ENCODE assay signal across 1 cellular context in the genomic region with DNA sequence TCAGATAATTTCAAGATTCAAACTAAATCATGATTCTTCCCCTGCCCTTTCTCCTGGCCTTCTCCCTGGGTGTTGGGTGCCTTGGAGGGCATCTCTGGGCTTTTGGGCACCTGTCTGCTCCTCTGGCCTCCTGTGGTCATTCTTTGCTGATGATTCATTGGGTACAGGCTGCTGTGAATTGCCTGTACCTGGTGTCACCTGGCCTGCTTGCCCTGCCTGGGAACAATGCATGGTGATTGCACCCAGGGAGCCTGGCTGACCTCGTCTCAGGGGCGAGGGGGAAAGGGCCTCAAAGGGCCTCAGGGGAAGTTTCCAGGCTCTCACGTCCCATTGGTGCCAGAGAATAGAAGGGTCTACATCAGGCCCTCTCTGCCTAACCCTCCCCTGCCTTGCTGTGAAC.
TF ChIP-seq lines count a peak whose summit lies in the region.

No MANE protein-coding gene starts in this region.

TF ChIP-seq in GM23338, 12 proteins besides CTCF, POLR2A, EP300 and RAD21 (continued from another document):
- TF ChIP-seq, protein P1, sequence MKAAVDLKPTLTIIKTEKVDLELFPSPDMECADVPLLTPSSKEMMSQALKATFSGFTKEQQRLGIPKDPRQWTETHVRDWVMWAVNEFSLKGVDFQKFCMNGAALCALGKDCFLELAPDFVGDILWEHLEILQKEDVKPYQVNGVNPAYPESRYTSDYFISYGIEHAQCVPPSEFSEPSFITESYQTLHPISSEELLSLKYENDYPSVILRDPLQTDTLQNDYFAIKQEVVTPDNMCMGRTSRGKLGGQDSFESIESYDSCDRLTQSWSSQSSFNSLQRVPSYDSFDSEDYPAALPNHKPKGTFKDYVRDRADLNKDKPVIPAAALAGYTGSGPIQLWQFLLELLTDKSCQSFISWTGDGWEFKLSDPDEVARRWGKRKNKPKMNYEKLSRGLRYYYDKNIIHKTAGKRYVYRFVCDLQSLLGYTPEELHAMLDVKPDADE (IDR thresholded peaks at IDR 0.05), result no peak
- no peak for TF ChIP-seq POLR2AphosphoS5 (IDR thresholded peaks at IDR 0.05; ENCODE audit: low read depth)
- TF ChIP-seq ZNF331 (CRISPR knock-in tag; IDR thresholded peaks at IDR 0.05; ENCODE audit: low read depth), result no peak
- no peak for TF ChIP-seq STAT1 (IDR thresholded peaks at IDR 0.05; ENCODE audit: unreplicated experiment)
- TF ChIP-seq, protein P2, sequence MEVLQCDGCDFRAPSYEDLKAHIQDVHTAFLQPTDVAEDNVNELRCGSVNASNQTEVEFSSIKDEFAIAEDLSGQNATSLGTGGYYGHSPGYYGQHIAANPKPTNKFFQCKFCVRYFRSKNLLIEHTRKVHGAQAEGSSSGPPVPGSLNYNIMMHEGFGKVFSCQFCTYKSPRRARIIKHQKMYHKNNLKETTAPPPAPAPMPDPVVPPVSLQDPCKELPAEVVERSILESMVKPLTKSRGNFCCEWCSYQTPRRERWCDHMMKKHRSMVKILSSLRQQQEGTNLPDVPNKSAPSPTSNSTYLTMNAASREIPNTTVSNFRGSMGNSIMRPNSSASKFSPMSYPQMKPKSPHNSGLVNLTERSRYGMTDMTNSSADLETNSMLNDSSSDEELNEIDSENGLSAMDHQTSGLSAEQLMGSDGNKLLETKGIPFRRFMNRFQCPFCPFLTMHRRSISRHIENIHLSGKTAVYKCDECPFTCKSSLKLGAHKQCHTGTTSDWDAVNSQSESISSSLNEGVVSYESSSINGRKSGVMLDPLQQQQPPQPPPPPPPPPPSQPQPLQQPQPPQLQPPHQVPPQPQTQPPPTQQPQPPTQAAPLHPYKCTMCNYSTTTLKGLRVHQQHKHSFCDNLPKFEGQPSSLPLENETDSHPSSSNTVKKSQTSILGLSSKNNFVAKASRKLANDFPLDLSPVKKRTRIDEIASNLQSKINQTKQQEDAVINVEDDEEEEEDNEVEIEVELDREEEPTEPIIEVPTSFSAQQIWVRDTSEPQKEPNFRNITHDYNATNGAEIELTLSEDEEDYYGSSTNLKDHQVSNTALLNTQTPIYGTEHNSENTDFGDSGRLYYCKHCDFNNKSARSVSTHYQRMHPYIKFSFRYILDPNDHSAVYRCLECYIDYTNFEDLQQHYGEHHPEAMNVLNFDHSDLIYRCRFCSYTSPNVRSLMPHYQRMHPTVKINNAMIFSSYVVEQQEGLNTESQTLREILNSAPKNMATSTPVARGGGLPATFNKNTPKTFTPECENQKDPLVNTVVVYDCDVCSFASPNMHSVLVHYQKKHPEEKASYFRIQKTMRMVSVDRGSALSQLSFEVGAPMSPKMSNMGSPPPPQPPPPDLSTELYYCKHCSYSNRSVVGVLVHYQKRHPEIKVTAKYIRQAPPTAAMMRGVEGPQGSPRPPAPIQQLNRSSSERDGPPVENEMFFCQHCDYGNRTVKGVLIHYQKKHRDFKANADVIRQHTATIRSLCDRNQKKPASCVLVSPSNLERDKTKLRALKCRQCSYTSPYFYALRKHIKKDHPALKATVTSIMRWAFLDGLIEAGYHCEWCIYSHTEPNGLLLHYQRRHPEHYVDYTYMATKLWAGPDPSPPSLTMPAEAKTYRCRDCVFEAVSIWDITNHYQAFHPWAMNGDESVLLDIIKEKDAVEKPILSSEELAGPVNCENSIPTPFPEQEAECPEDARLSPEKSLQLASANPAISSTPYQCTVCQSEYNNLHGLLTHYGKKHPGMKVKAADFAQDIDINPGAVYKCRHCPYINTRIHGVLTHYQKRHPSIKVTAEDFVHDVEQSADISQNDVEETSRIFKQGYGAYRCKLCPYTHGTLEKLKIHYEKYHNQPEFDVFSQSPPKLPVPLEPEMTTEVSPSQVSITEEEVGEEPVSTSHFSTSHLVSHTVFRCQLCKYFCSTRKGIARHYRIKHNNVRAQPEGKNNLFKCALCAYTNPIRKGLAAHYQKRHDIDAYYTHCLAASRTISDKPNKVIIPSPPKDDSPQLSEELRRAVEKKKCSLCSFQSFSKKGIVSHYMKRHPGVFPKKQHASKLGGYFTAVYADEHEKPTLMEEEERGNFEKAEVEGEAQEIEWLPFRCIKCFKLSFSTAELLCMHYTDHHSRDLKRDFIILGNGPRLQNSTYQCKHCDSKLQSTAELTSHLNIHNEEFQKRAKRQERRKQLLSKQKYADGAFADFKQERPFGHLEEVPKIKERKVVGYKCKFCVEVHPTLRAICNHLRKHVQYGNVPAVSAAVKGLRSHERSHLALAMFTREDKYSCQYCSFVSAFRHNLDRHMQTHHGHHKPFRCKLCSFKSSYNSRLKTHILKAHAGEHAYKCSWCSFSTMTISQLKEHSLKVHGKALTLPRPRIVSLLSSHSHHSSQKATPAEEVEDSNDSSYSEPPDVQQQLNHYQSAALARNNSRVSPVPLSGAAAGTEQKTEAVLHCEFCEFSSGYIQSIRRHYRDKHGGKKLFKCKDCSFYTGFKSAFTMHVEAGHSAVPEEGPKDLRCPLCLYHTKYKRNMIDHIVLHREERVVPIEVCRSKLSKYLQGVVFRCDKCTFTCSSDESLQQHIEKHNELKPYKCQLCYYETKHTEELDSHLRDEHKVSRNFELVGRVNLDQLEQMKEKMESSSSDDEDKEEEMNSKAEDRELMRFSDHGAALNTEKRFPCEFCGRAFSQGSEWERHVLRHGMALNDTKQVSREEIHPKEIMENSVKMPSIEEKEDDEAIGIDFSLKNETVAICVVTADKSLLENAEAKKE (CRISPR knock-in tag; IDR thresholded peaks at IDR 0.05), result no peak
- TF ChIP-seq JUNB (IDR thresholded peaks at IDR 0.05; ENCODE audit: unreplicated experiment), result no peak
- no peak for TF ChIP-seq EZH2phosphoT487 (IDR thresholded peaks at IDR 0.05; ENCODE audit: unreplicated experiment)
- TF ChIP-seq CREB1 (CRISPR knock-in tag; IDR thresholded peaks at IDR 0.05; ENCODE audit: low read depth), result no peak
- no peak for TF ChIP-seq EZH2 (IDR thresholded peaks at IDR 0.05; ENCODE audit: low read depth, unreplicated experiment)
- no peak for TF ChIP-seq ZNF114 (CRISPR knock-in tag; IDR thresholded peaks at IDR 0.05)
- TF ChIP-seq, protein P3, sequence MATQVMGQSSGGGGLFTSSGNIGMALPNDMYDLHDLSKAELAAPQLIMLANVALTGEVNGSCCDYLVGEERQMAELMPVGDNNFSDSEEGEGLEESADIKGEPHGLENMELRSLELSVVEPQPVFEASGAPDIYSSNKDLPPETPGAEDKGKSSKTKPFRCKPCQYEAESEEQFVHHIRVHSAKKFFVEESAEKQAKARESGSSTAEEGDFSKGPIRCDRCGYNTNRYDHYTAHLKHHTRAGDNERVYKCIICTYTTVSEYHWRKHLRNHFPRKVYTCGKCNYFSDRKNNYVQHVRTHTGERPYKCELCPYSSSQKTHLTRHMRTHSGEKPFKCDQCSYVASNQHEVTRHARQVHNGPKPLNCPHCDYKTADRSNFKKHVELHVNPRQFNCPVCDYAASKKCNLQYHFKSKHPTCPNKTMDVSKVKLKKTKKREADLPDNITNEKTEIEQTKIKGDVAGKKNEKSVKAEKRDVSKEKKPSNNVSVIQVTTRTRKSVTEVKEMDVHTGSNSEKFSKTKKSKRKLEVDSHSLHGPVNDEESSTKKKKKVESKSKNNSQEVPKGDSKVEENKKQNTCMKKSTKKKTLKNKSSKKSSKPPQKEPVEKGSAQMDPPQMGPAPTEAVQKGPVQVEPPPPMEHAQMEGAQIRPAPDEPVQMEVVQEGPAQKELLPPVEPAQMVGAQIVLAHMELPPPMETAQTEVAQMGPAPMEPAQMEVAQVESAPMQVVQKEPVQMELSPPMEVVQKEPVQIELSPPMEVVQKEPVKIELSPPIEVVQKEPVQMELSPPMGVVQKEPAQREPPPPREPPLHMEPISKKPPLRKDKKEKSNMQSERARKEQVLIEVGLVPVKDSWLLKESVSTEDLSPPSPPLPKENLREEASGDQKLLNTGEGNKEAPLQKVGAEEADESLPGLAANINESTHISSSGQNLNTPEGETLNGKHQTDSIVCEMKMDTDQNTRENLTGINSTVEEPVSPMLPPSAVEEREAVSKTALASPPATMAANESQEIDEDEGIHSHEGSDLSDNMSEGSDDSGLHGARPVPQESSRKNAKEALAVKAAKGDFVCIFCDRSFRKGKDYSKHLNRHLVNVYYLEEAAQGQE (IDR thresholded peaks at IDR 0.05; ENCODE audit: unreplicated experiment), result no peak
